ENCODE assay signal across 1 cellular context in the genomic region with DNA sequence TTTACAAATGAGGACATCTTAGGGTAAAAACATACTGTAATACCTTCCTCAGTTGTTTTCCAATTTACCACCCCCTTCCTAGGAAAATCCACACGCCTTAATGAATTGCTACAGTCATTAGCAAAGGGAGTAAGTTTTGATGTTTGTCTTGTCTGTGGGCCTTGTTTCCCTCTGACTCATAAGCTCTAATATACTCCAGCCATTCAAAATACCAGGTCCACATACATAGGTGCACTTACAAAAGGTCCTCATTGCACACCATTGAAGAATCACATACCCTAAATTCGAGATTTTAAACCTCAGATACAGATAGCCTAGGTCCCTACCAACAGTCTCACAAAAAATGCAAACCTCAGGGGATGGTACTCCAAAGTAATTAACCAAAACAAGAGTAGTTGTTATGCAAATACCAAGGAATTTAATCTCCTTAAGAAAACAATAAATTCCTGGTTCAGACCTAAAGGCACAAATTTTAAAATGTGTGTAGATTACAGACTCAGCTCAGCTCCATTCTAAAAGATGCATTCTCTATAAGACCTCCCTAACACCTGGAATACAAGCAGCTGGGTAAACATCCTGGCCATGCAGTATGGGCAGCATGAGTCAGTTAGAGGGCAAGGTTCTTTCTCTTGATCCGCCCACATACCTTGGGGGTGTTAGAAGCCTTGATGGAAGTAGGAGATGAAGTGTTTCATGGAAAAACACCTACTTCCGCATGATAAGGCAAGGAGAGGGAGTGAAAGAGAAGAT.
A peak's percentile ranks its signal among the peaks of the same experiment; 100 is the strongest.
TF ChIP-seq lines count a peak whose summit lies in the region.

No MANE protein-coding gene starts in this region.

TF ChIP-seq in H1, 55 proteins besides CTCF, POLR2A, EP300 and RAD21:
- no peak for TF ChIP-seq GTF2F1 (IDR thresholded peaks at IDR 0.05; ENCODE audit: borderline replicate concordance, low read depth, low read length)
- TF ChIP-seq NANOG (IDR thresholded peaks at IDR 0.05; ENCODE audit: insufficient read depth, low read depth, low read length, poor library complexity, severe bottlenecking), result peak; percentile 79
- TF ChIP-seq TBP (IDR thresholded peaks at IDR 0.05; ENCODE audit: low read depth, low read length), result no peak
- TF ChIP-seq CHD7 (IDR thresholded peaks at IDR 0.05; ENCODE audit: insufficient replicate concordance, low read length), result peak; percentile 83
- TF ChIP-seq RBBP5 (IDR thresholded peaks at IDR 0.05; ENCODE audit: borderline replicate concordance, low read depth, low read length), result no peak
- TF ChIP-seq MAX (IDR thresholded peaks at IDR 0.05), result no peak
- TF ChIP-seq ASH2L (IDR thresholded peaks at IDR 0.05; ENCODE audit: low read length), result no peak
- TF ChIP-seq RXRA (IDR thresholded peaks at IDR 0.05; ENCODE audit: insufficient read depth, low read depth, low read length), result no peak
- peak; percentile 86 for TF ChIP-seq EGR1 (IDR thresholded peaks at IDR 0.05; ENCODE audit: borderline replicate concordance, low read depth, low read length)
- TF ChIP-seq ATF3 (IDR thresholded peaks at IDR 0.05; ENCODE audit: insufficient read depth, low read depth, low read length), result no peak
- no peak for TF ChIP-seq CBX8 (IDR thresholded peaks at IDR 0.05; ENCODE audit: borderline replicate concordance, low read depth, low read length)
- TF ChIP-seq HDAC2 (IDR thresholded peaks at IDR 0.05; ENCODE audit: borderline replicate concordance in 1 of 2, low read depth in 2 of 2, low read length in 2 of 2), result no peak; a peak in 1 of 4 replicates
- TF ChIP-seq TEAD4 (IDR thresholded peaks at IDR 0.05; ENCODE audit: low read depth, low read length), result peak; percentile 61
- TF ChIP-seq PHF8 (conservative IDR thresholded peaks at IDR 0.05; ENCODE audit: low read depth, low read length), result no peak
- peak; percentile 46; the same call in 1 of the 2 replicates for TF ChIP-seq ZNF274 (IDR thresholded peaks at IDR 0.05; ENCODE audit: borderline replicate concordance, extremely low read depth, low read length)
- no peak for TF ChIP-seq FOSL1 (IDR thresholded peaks at IDR 0.05; ENCODE audit: insufficient read depth, low read depth, low read length)
- TF ChIP-seq CHD1 (IDR thresholded peaks at IDR 0.05; ENCODE audit: low read depth, low read length), result no peak
- TF ChIP-seq SIX5 (IDR thresholded peaks at IDR 0.05; ENCODE audit: low read depth, low read length), result no peak
- TF ChIP-seq, protein P1, sequence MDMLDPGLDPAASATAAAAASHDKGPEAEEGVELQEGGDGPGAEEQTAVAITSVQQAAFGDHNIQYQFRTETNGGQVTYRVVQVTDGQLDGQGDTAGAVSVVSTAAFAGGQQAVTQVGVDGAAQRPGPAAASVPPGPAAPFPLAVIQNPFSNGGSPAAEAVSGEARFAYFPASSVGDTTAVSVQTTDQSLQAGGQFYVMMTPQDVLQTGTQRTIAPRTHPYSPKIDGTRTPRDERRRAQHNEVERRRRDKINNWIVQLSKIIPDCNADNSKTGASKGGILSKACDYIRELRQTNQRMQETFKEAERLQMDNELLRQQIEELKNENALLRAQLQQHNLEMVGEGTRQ (IDR thresholded peaks at IDR 0.05; ENCODE audit: low read length), result no peak
- peak; percentile 47; the same call in 1 of the 2 replicates for TF ChIP-seq MAFK (IDR thresholded peaks at IDR 0.05; ENCODE audit: low read depth, low read length)
- TF ChIP-seq KDM5A (IDR thresholded peaks at IDR 0.05; ENCODE audit: low read length), result no peak
- TF ChIP-seq GABPA (IDR thresholded peaks at IDR 0.05; ENCODE audit: borderline replicate concordance, insufficient read depth, low read length), result no peak
- TF ChIP-seq, protein P2, sequence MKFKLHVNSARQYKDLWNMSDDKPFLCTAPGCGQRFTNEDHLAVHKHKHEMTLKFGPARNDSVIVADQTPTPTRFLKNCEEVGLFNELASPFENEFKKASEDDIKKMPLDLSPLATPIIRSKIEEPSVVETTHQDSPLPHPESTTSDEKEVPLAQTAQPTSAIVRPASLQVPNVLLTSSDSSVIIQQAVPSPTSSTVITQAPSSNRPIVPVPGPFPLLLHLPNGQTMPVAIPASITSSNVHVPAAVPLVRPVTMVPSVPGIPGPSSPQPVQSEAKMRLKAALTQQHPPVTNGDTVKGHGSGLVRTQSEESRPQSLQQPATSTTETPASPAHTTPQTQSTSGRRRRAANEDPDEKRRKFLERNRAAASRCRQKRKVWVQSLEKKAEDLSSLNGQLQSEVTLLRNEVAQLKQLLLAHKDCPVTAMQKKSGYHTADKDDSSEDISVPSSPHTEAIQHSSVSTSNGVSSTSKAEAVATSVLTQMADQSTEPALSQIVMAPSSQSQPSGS (IDR thresholded peaks at IDR 0.05; ENCODE audit: low read length), result peak; percentile 79; the same call in 1 of the 2 replicates
- no peak for TF ChIP-seq CHD2 (IDR thresholded peaks at IDR 0.05; ENCODE audit: low read length)
- no peak for TF ChIP-seq SUZ12 (IDR thresholded peaks at IDR 0.05; ENCODE audit: low read length)
- TF ChIP-seq JUND (IDR thresholded peaks at IDR 0.05; ENCODE audit: low read length), result peak; percentile 68; the same call in 1 of the 2 replicates
- TF ChIP-seq KDM4A (IDR thresholded peaks at IDR 0.05; ENCODE audit: low read depth, low read length, severe bottlenecking), result no peak
- TF ChIP-seq EZH2 (IDR thresholded peaks at IDR 0.05; ENCODE audit: low read depth, low read length, severe bottlenecking), result no peak
- TF ChIP-seq KDM1A (IDR thresholded peaks at IDR 0.05; ENCODE audit: borderline replicate concordance, low read length), result no peak
- no peak for TF ChIP-seq TAF1 (IDR thresholded peaks at IDR 0.05; ENCODE audit: low read depth, low read length)
- TF ChIP-seq YY1 (IDR thresholded peaks at IDR 0.05; ENCODE audit: low read depth, low read length), result peak; percentile 12; the same call in 1 of the 2 replicates
- no peak for TF ChIP-seq TAF7 (optimal IDR thresholded peaks at IDR 0.05; ENCODE audit: borderline replicate concordance, low read depth, low read length)
- TF ChIP-seq POLR2AphosphoS5 (IDR thresholded peaks at IDR 0.05; ENCODE audit: low read depth, low read length), result peak; percentile 91
- TF ChIP-seq RFX5 (IDR thresholded peaks at IDR 0.05; ENCODE audit: borderline replicate concordance, low read depth, low read length), result no peak
- no peak for TF ChIP-seq HDAC6 (IDR thresholded peaks at IDR 0.05; ENCODE audit: low read depth, low read length)
- peak in 1 of 2 experiments; percentile 24 for TF ChIP-seq BCL11A (IDR thresholded peaks at IDR 0.05; ENCODE audit: low read depth in 2 of 2, low read length in 2 of 2)
- no peak for TF ChIP-seq SAP30 (IDR thresholded peaks at IDR 0.05; ENCODE audit: insufficient read depth, insufficient replicate concordance, low read length)
- no peak for TF ChIP-seq SIN3A (conservative IDR thresholded peaks at IDR 0.05 in 1 of 2, IDR thresholded peaks at IDR 0.05 in 1 of 2; ENCODE audit: low read depth in 1 of 2, low read length in 2 of 2)
- TF ChIP-seq CBX5 (IDR thresholded peaks at IDR 0.05; ENCODE audit: low read depth, low read length), result no peak
- peak; percentile 100 for TF ChIP-seq TCF12 (IDR thresholded peaks at IDR 0.05; ENCODE audit: low read depth, low read length)
- no peak for TF ChIP-seq BRCA1 (IDR thresholded peaks at IDR 0.05; ENCODE audit: low read depth, low read length)
- TF ChIP-seq CREB1 (IDR thresholded peaks at IDR 0.05), result no peak
- TF ChIP-seq POU5F1 (IDR thresholded peaks at IDR 0.05; ENCODE audit: low read depth, low read length), result peak; percentile 82; the same call in 1 of the 2 replicates
- TF ChIP-seq SP1 (IDR thresholded peaks at IDR 0.05; ENCODE audit: low read depth, low read length), result no peak; the same call in none of the 2 replicates
- TF ChIP-seq CEBPB (IDR thresholded peaks at IDR 0.05; ENCODE audit: low read depth, low read length), result no peak
- TF ChIP-seq SIRT6 (IDR thresholded peaks at IDR 0.05; ENCODE audit: low read length), result no peak
- TF ChIP-seq BACH1 (IDR thresholded peaks at IDR 0.05; ENCODE audit: low read length), result no peak
- TF ChIP-seq NRF1 (IDR thresholded peaks at IDR 0.05; ENCODE audit: low read depth, low read length), result no peak
- no peak for TF ChIP-seq RNF2 (IDR thresholded peaks at IDR 0.05; ENCODE audit: borderline replicate concordance, low read depth, low read length, missing control alignments, poor library complexity, severe bottlenecking)
- TF ChIP-seq SP2 (IDR thresholded peaks at IDR 0.05; ENCODE audit: low read length), result no peak
- TF ChIP-seq SRF (IDR thresholded peaks at IDR 0.05; ENCODE audit: low read depth, low read length), result no peak
- TF ChIP-seq SP4 (IDR thresholded peaks at IDR 0.05; ENCODE audit: low read length), result no peak
- TF ChIP-seq E2F6 (IDR thresholded peaks at IDR 0.05), result no peak
- peak; percentile 2; the same call in 1 of the 2 replicates for TF ChIP-seq JUN (IDR thresholded peaks at IDR 0.05; ENCODE audit: low read depth, low read length)
- no peak for TF ChIP-seq CTBP2 (IDR thresholded peaks at IDR 0.05; ENCODE audit: borderline replicate concordance, insufficient read depth, insufficient read length, low read length)
TF ChIP-seq in H1: peak in this region for 14.
